Comparison of ENCODE assay signal across 13 cellular contexts in the genomic region with DNA sequence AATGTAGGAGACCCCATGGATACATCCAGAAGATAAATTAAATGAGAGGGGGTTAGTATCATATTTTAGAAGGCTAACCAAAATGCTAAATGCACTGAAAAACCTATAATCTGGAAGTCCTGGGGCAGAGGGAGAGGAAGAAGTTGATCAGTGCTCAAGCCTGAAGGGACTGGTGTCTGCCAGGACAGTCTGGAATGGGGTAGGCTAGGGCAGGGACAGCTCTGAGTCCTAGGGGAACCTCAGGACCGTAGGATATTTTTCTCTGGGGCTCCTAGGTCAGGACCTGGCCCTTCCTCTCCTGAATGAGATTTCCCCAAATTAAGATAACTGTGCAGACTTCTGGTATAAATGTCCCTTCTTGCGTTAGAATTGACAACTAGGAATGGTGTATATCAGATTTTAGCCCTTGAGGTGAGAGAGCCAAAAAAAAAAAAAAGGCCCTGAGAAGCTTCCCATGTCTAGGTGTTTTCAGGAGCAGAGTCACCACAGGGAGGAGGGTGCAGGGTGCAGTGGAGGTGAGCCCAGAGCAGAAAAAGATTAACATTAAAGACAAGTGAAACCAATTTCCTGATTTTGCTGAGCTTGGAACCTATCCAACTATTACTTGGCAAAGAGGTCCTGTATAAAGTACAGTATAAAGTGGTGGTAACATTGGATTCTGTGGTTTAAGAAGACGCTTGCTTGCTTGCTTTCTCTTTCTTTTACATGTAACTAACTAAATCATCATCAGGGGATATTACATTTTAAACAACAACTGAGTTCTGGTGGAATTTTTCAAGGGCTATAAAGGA.
DNase-seq lines count a peak whose midpoint lies in the region; ATAC-seq and TF ChIP-seq lines count a peak whose summit lies in the region.
"Had no signal": no experiment of that assay in that cellular context is flagged by ENCODE, and none has a peak within 500 bp of the region (broad histone marks: within the 10 kb centered on the region; RNA-seq: fewer than 3 reads in every experiment).

No MANE protein-coding gene starts in this region.

- DNase-seq in activated T-cell treated with anti-CD3 and anti-CD28 coated beads, Interleukin-2, amount 50 U/mL, for 72 hours = no peak
- no peak for DNase-seq in activated T-cell treated with anti-CD3 and anti-CD28 coated beads, Interleukin-2, amount 50 U/mL, for 48 hours
- peak; percentile 87 for DNase-seq in RPMI8226
- DNase-seq in effector memory CD8-positive, alpha-beta T cell = no peak
- peak; percentile 19 for DNase-seq in pulmonary artery endothelial cell (ENCODE audit: low read depth, low spot score)
- DNase-seq in activated effector memory CD4-positive, alpha-beta T cell treated with anti-CD3 and anti-CD28 coated beads, Interleukin-2, amount 50 U/mL, for 16 hours = no peak
- no peak for DNase-seq in adrenal gland
- DNase-seq: central memory CD4-positive, alpha-beta T cell; foreskin melanocyte; NCI-H1436; posterior cingulate gyrus had no signal

- H3K27ac Mint-ChIP-seq in activated T-cell treated with anti-CD3 and anti-CD28 coated beads, Interleukin-2, amount 50 U/mL, for 72 hours = peak overlapping the region; percentile 62
- H3K27ac Mint-ChIP-seq in effector memory CD8-positive, alpha-beta T cell = peak overlapping the region; percentile 8 to 52

- no peak for TF ChIP-seq POLR2A in adrenal gland (IDR thresholded peaks at IDR 0.05)

- H3K4me3 ChIP-seq in adrenal gland = no peak overlapping the region
- H3K4me3 ChIP-seq: tibial nerve had no signal

- H3K27me3 ChIP-seq in adrenal gland = no peaks in the 10 kb centered on the region
- H3K27me3 ChIP-seq: tibial nerve had no signal

- ATAC-seq in activated T-cell treated with anti-CD3 and anti-CD28 coated beads, Interleukin-2, amount 50 U/mL, for 72 hours (replicated peaks in 1 of 2) = no peak
- ATAC-seq in effector memory CD8-positive, alpha-beta T cell (replicated peaks) = peak; percentile 33
- no peak for ATAC-seq in HG02938 (IDR thresholded peaks at IDR 0.05; ENCODE audit: unreplicated experiment)

- no peaks in the 10 kb centered on the region for H3K27me3 Mint-ChIP-seq in activated T-cell treated with anti-CD3 and anti-CD28 coated beads, Interleukin-2, amount 50 U/mL, for 72 hours (ENCODE audit: low read depth)
- no peaks in the 10 kb centered on the region for H3K27me3 Mint-ChIP-seq in effector memory CD8-positive, alpha-beta T cell

- H3K4me1 ChIP-seq in adrenal gland (replicated peaks in 1 of 2) = peaks cover 0 to 10% of the 10 kb centered on the region in 2 donors

- WGBS in adrenal gland, 4 donors = 76 to 82% (median 79%) methylated on average over 3 of the region's 3 CpGs

- no peak for TF ChIP-seq CTCF in adrenal gland (IDR thresholded peaks at IDR 0.05)

- H3K27ac ChIP-seq in adrenal gland = no peak overlapping the region

- intact Hi-C loops in adrenal gland (cut with DNase I) = no loop called here

- H3K9me3 ChIP-seq in adrenal gland (replicated peaks in 1 of 3) = no peaks in the 10 kb centered on the region
- H3K9me3 ChIP-seq: tibial nerve had no signal

- H3K4me3 Mint-ChIP-seq in activated T-cell treated with anti-CD3 and anti-CD28 coated beads, Interleukin-2, amount 50 U/mL, for 72 hours = no peak overlapping the region
- peak overlapping the region in 1 of 2 donors; percentile 41 for H3K4me3 Mint-ChIP-seq in effector memory CD8-positive, alpha-beta T cell

- no peaks in the 10 kb centered on the region for H3K36me3 ChIP-seq in adrenal gland (replicated peaks in 1 of 2)

- peaks cover 0 to 10% of the 10 kb centered on the region in 2 donors for H3K36me3 Mint-ChIP-seq in activated T-cell treated with anti-CD3 and anti-CD28 coated beads, Interleukin-2, amount 50 U/mL, for 72 hours (ENCODE audit: insufficient read depth in 2 of 2)
- H3K36me3 Mint-ChIP-seq in effector memory CD8-positive, alpha-beta T cell (ENCODE audit: insufficient read depth) = peaks cover 10% of the 10 kb centered on the region

- peaks cover 47% of the 10 kb centered on the region for H3K4me1 Mint-ChIP-seq in activated T-cell treated with anti-CD3 and anti-CD28 coated beads, Interleukin-2, amount 50 U/mL, for 72 hours (ENCODE audit: low read depth)
- peaks cover 40 to 46% of the 10 kb centered on the region in 2 donors for H3K4me1 Mint-ChIP-seq in effector memory CD8-positive, alpha-beta T cell (ENCODE audit: low read depth in 2 of 2)

- no peaks in the 10 kb centered on the region for H3K9me3 Mint-ChIP-seq in activated T-cell treated with anti-CD3 and anti-CD28 coated beads, Interleukin-2, amount 50 U/mL, for 72 hours
- no peaks in the 10 kb centered on the region for H3K9me3 Mint-ChIP-seq in effector memory CD8-positive, alpha-beta T cell

Comparison
In these comparisons a context has a peak if more than half of its experiments do, and no peak if none do; other contexts are left out.
1. DNase-seq: peak in RPMI8226 (single experiment) and pulmonary artery endothelial cell (single experiment); none in activated T-cell treated with anti-CD3 and anti-CD28 coated beads, Interleukin-2, amount 50 U/mL, for 72 hours (0 of 2), activated T-cell treated with anti-CD3 and anti-CD28 coated beads, Interleukin-2, amount 50 U/mL, for 48 hours (0 of 2), effector memory CD8-positive, alpha-beta T cell (0 of 3), activated effector memory CD4-positive, alpha-beta T cell treated with anti-CD3 and anti-CD28 coated beads, Interleukin-2, amount 50 U/mL, for 16 hours (single experiment) and adrenal gland (0 of 7).